Comparison of ENCODE assay signal across 8 cellular contexts in the genomic region with DNA sequence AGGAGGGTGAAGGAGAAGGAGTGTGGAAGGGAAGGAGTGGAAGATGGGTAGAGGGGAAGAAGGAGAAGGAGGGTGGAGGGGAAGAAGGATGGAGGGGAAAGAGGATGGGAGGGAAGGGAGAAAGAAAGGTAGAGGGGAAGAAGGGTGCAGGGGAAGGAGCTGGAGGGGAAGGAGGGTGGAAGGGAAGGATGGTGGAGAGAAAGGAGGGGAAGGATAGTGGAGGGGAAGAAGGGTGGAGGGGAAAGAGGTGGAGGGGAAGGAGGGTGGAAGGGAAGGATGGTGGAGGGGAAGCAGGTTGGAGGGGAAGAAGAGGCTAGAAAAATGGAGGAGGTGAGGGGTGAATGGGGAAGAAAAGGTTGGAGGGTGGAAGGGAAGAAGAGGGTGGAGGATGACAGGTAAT.
"Had no signal": no experiment of that assay in that cellular context is flagged by ENCODE, and none has a peak within 500 bp of the region (broad histone marks: within the 10 kb centered on the region; RNA-seq: fewer than 3 reads in every experiment).

No MANE protein-coding gene starts in this region.

- DNase-seq: GDM1, GF-D8 had no signal

- FAIRE-seq: G401.6, GM12878, GM12891, GM12892, GM18507, GM19239 had no signal

- ATAC-seq: GM12878 had no signal

- H3K4me3 ChIP-seq: GM12878 had no signal
